13 cellular contexts compared by ENCODE assay signal in the genomic region with DNA sequence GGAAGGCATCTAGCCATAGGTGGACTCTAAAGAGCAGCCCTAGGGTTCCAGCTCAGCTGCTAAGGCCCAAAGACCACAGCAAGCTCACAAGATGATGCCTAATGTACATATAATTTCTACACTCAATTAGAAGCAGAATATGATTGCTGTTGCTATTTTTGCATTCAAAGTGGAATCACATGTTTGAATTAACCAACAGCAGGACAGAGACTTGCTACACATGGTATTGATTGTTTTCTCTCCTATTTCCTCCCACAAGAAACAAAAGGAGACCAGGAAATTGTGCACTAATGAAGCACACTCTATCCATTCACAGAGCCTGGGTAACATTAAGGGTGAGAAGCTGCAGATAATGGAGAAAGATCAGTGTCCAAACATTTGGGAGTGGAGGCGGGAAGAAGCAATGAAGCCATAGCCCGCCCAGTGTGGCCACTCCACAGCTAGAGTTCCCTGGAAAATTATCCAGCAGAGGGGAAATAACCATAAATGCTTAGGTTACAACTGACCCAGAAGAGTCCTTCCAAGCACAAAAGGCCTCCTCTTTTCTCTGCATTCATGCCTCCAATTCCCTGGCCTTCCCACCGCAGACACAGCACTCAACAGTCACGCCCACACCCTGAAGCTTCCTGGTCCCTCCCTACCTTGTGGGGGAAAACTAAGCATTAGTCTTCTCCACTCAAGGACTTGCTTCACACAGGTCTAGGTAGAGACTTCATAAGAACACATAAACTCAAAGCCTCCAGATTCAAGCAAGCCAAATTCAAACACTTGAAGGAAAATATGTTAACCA. TPM values are rescaled to one million over a fixed set of nuclear protein-coding genes. Genes with fewer than 3 reads are reported as not detected.
DNase-seq lines count a peak whose midpoint lies in the region; ATAC-seq and TF ChIP-seq lines count a peak whose summit lies in the region.
"Had no signal": no experiment of that assay in that cellular context is flagged by ENCODE, and none has a peak within 500 bp of the region (broad histone marks: within the 10 kb centered on the region; RNA-seq: fewer than 3 reads in every experiment).

No MANE protein-coding gene starts in this region.

- H3K36me3 ChIP-seq in osteoblast (ENCODE audit: insufficient read depth, low read length) = peaks cover 21% of the 10 kb centered on the region
- H3K36me3 ChIP-seq: BE2C had no signal

- TF ChIP-seq CTCF in osteoblast (IDR thresholded peaks at IDR 0.05; ENCODE audit: extremely low read depth, low read depth, low read length) (no peak), GM10266 (IDR thresholded peaks at IDR 0.05; ENCODE audit: control insufficient read depth, insufficient read depth, low read depth, missing control alignments) (no peak)

- H4K20me1 ChIP-seq in osteoblast (ENCODE audit: insufficient read depth, low read length) = peaks cover 74% of the 10 kb centered on the region

- no peak for ATAC-seq in GM19397 (IDR thresholded peaks at IDR 0.05; ENCODE audit: unreplicated experiment)
- ATAC-seq: stimulated activated effector memory CD8-positive, alpha-beta T cell treated with anti-CD3 and anti-CD28 coated beads, Interleukin-12 subunit alpha, Interleukin-12 subunit beta, amount 100 ng/mL, for 72 hours had no signal

- peak overlapping the region; percentile 23 for H3K27ac ChIP-seq in osteoblast (ENCODE audit: low read depth, low read length)
- H3K27ac ChIP-seq: KMS-11 had no signal

- H3K4me2 ChIP-seq in osteoblast (ENCODE audit: insufficient read depth, low read length) = peak overlapping the region; percentile 30
- H3K4me2 ChIP-seq: KMS-11 had no signal

- no peaks in the 10 kb centered on the region for H3K9me3 ChIP-seq in osteoblast (ENCODE audit: low read depth, low read length)
- H3K9me3 ChIP-seq: BE2C had no signal

- DNase-seq in COR-L47 (lab: John Stamatoyannopoulos, UW) (peak; percentile 42), NCI-H2107 (lab: John Stamatoyannopoulos, UW) (peak; percentile 20), fibroblast of gingiva (ENCODE audit: low read depth) (peak; percentile 65), osteoblast (ENCODE audit: insufficient read length, low spot score, missing footprints) (no peak), dermis blood vessel endothelial cell (no peak), DMS 273 treated with DMSO at 0.1 percent for 48 hours (lab: John Stamatoyannopoulos, UW) (no peak), GM10266 (ENCODE audit: extremely low spot score) (no peak)
- DNase-seq: activated CD4-positive, alpha-beta T cell treated with anti-CD3 and anti-CD28 coated beads, Interleukin-2, amount 10 ng/mL, durations not matched to agents 7 days and 5 days; BE2C; NCI-H524 treated with DMSO at 0.1 percent for 48 hours had no signal

- no peak overlapping the region for H2AFZ ChIP-seq in osteoblast (ENCODE audit: low read length)

- no peaks in the 10 kb centered on the region for H3K27me3 ChIP-seq in osteoblast (ENCODE audit: insufficient read depth, low read length)
- H3K27me3 ChIP-seq: BE2C had no signal

- peaks cover 45% of the 10 kb centered on the region for H3K4me1 ChIP-seq in osteoblast (ENCODE audit: insufficient read depth, low read length)
- H3K4me1 ChIP-seq: BE2C had no signal

- no peak overlapping the region for H3K4me3 ChIP-seq in osteoblast (ENCODE audit: insufficient read depth, low read length)

- peaks cover 100% of the 10 kb centered on the region for H3K79me2 ChIP-seq in osteoblast (ENCODE audit: insufficient read depth, low read length)

RNA-seq across cellular contexts. Expression of a gene that starts 7.5 kb away (rescaled TPM):
- 316 and 333 TPM in 2 replicates for total RNA-seq in osteoblast
- total RNA-seq in dermis blood vessel endothelial cell = 578 and 589 TPM in 2 replicates

Comparison
In these comparisons a context has a peak if more than half of its experiments do, and no peak if none do; other contexts are left out.
1. DNase-seq: peak in COR-L47 (single experiment), NCI-H2107 (single experiment) and fibroblast of gingiva (single experiment); none in osteoblast (single experiment), dermis blood vessel endothelial cell (single experiment), DMS 273 treated with DMSO at 0.1 percent for 48 hours (single experiment) and GM10266 (single experiment).